13 cellular contexts compared by ENCODE assay signal in the genomic region with DNA sequence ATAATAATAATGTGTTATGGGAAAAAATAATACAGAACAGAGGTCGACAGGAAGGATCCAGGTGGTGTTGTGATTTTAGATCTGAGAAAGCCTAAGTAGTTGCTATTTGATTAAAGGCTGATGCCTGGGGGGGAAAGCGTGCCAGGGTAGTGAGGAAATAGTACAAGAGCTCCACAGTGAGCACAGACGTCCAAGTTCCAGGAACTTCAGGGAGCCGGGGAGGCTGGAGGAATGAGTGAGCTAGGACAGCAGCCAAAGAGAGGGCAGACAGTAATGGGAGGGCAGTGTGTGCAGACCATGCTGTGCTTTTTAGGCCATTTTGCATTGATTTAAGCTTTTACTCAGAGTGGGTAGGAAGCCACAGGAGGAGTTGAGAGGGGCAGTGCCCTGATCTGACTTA.
DNase-seq lines count a peak whose midpoint lies in the region; ATAC-seq and TF ChIP-seq lines count a peak whose summit lies in the region.
"Had no signal": no experiment of that assay in that cellular context is flagged by ENCODE, and none has a peak within 500 bp of the region (broad histone marks: within the 10 kb centered on the region; RNA-seq: fewer than 3 reads in every experiment).

No MANE protein-coding gene starts in this region.

- H3K4me3 Mint-ChIP-seq in osteocyte (ENCODE audit: unreplicated experiment), result no peak overlapping the region

- no peaks in the 10 kb centered on the region for H3K36me3 Mint-ChIP-seq in osteocyte (ENCODE audit: unreplicated experiment)

- TF ChIP-seq CTCF in fibroblast of pulmonary artery (IDR thresholded peaks at IDR 0.05; ENCODE audit: low read length, missing control alignments), result no peak
- no peak for TF ChIP-seq CTCF in osteocyte (IDR thresholded peaks at IDR 0.05)

- no peak overlapping the region for H3K4me3 ChIP-seq in fibroblast of pulmonary artery (replicated peaks; ENCODE audit: low read depth, low read length)
- H3K4me3 ChIP-seq: spleen had no signal

- DNase-seq in AG08396 (ENCODE audit: low spot score) (peak; percentile 4), fibroblast of pulmonary artery (ENCODE audit: low read depth) (peak; percentile 22), osteocyte (ENCODE audit: extremely low spot score, unreplicated experiment) (no peak), T-helper 1 cell (no peak), NCI-H1105 treated with DMSO at 0.1 percent for 48 hours (lab: John Stamatoyannopoulos, UW) (no peak)
- DNase-seq in activated effector memory CD4-positive, alpha-beta T cell treated with Interleukin-2 at 50 U/mL for 16 hours, result no peak
- DNase-seq: activated T-cell treated with anti-CD3 and anti-CD28 coated beads, Interleukin-2, amount 50 U/mL, for 1 hour; GF-D8; NCI-H1694 treated with DMSO at 0.1 percent for 48 hours; spleen had no signal

- H3K4me1 Mint-ChIP-seq in osteocyte (ENCODE audit: unreplicated experiment), result peaks cover 11% of the 10 kb centered on the region

- H3K27me3 Mint-ChIP-seq in osteocyte (ENCODE audit: unreplicated experiment), result no peaks in the 10 kb centered on the region

- no peaks in the 10 kb centered on the region for H3K9me3 Mint-ChIP-seq in osteocyte (ENCODE audit: unreplicated experiment)

- peak overlapping the region; percentile 9 for H3K27ac Mint-ChIP-seq in osteocyte (ENCODE audit: unreplicated experiment)

- peak; percentile 70 for ATAC-seq in SK-N-SH treated with all-trans-retinoic acid at 6 μM for 48 hours
- no peak for ATAC-seq in GM19467 (IDR thresholded peaks at IDR 0.05; ENCODE audit: unreplicated experiment)
- ATAC-seq: Panc1 had no signal

TF ChIP-seq in SK-N-SH treated with all-trans-retinoic acid at 6 μM for 48 hours, 23 proteins besides CTCF, POLR2A, EP300 and RAD21:
- TF ChIP-seq TCF4 (CRISPR knock-in tag; IDR thresholded peaks at IDR 0.05; ENCODE audit: borderline replicate concordance), result no peak
- TF ChIP-seq ZC3H10 (CRISPR knock-in tag; IDR thresholded peaks at IDR 0.05), result no peak
- TF ChIP-seq, protein P1, sequence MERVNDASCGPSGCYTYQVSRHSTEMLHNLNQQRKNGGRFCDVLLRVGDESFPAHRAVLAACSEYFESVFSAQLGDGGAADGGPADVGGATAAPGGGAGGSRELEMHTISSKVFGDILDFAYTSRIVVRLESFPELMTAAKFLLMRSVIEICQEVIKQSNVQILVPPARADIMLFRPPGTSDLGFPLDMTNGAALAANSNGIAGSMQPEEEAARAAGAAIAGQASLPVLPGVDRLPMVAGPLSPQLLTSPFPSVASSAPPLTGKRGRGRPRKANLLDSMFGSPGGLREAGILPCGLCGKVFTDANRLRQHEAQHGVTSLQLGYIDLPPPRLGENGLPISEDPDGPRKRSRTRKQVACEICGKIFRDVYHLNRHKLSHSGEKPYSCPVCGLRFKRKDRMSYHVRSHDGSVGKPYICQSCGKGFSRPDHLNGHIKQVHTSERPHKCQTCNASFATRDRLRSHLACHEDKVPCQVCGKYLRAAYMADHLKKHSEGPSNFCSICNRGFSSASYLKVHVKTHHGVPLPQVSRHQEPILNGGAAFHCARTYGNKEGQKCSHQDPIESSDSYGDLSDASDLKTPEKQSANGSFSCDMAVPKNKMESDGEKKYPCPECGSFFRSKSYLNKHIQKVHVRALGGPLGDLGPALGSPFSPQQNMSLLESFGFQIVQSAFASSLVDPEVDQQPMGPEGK (CRISPR knock-in tag; IDR thresholded peaks at IDR 0.05; ENCODE audit: borderline replicate concordance), result no peak
- no peak for TF ChIP-seq TOX (CRISPR knock-in tag; IDR thresholded peaks at IDR 0.05; ENCODE audit: borderline replicate concordance)
- no peak for TF ChIP-seq BACH2 (CRISPR knock-in tag; IDR thresholded peaks at IDR 0.05; ENCODE audit: borderline replicate concordance)
- no peak for TF ChIP-seq ZFP3 (CRISPR knock-in tag; IDR thresholded peaks at IDR 0.05)
- TF ChIP-seq, protein P2, sequence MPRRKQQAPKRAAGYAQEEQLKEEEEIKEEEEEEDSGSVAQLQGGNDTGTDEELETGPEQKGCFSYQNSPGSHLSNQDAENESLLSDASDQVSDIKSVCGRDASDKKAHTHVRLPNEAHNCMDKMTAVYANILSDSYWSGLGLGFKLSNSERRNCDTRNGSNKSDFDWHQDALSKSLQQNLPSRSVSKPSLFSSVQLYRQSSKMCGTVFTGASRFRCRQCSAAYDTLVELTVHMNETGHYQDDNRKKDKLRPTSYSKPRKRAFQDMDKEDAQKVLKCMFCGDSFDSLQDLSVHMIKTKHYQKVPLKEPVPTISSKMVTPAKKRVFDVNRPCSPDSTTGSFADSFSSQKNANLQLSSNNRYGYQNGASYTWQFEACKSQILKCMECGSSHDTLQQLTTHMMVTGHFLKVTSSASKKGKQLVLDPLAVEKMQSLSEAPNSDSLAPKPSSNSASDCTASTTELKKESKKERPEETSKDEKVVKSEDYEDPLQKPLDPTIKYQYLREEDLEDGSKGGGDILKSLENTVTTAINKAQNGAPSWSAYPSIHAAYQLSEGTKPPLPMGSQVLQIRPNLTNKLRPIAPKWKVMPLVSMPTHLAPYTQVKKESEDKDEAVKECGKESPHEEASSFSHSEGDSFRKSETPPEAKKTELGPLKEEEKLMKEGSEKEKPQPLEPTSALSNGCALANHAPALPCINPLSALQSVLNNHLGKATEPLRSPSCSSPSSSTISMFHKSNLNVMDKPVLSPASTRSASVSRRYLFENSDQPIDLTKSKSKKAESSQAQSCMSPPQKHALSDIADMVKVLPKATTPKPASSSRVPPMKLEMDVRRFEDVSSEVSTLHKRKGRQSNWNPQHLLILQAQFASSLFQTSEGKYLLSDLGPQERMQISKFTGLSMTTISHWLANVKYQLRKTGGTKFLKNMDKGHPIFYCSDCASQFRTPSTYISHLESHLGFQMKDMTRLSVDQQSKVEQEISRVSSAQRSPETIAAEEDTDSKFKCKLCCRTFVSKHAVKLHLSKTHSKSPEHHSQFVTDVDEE (CRISPR knock-in tag; IDR thresholded peaks at IDR 0.05), result no peak
- no peak for TF ChIP-seq ZNF565 (CRISPR knock-in tag; conservative IDR thresholded peaks at IDR 0.05; ENCODE audit: low read depth)
- TF ChIP-seq, protein P3, sequence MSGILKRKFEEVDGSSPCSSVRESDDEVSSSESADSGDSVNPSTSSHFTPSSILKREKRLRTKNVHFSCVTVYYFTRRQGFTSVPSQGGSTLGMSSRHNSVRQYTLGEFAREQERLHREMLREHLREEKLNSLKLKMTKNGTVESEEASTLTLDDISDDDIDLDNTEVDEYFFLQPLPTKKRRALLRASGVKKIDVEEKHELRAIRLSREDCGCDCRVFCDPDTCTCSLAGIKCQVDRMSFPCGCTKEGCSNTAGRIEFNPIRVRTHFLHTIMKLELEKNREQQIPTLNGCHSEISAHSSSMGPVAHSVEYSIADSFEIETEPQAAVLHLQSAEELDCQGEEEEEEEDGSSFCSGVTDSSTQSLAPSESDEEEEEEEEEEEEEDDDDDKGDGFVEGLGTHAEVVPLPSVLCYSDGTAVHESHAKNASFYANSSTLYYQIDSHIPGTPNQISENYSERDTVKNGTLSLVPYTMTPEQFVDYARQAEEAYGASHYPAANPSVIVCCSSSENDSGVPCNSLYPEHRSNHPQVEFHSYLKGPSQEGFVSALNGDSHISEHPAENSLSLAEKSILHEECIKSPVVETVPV (CRISPR knock-in tag; IDR thresholded peaks at IDR 0.05), result no peak
- TF ChIP-seq PPARA (CRISPR knock-in tag; IDR thresholded peaks at IDR 0.05; ENCODE audit: borderline replicate concordance), result no peak
- no peak for TF ChIP-seq RARB (CRISPR knock-in tag; IDR thresholded peaks at IDR 0.05)
- TF ChIP-seq ZNF70 (CRISPR knock-in tag; IDR thresholded peaks at IDR 0.05), result no peak
- no peak for TF ChIP-seq SNAI2 (CRISPR knock-in tag; IDR thresholded peaks at IDR 0.05)
- no peak for TF ChIP-seq ZFP30 (CRISPR knock-in tag; IDR thresholded peaks at IDR 0.05)
- TF ChIP-seq ISL1 (CRISPR knock-in tag; IDR thresholded peaks at IDR 0.05), result no peak
- no peak for TF ChIP-seq OSR1 (CRISPR knock-in tag; IDR thresholded peaks at IDR 0.05)
- TF ChIP-seq CSDC2 (CRISPR knock-in tag; IDR thresholded peaks at IDR 0.05), result no peak
- no peak for TF ChIP-seq GLIS3 (CRISPR knock-in tag; IDR thresholded peaks at IDR 0.05)
TF ChIP-seq in SK-N-SH treated with all-trans-retinoic acid at 6 μM for 48 hours: peak in this region for 0.

Comparison
In these comparisons a context has a peak if more than half of its experiments do, and no peak if none do; other contexts are left out.
1. DNase-seq: peak in AG08396 (single experiment) and fibroblast of pulmonary artery (single experiment); none in osteocyte (single experiment), activated effector memory CD4-positive, alpha-beta T cell treated with Interleukin-2 at 50 U/mL for 16 hours (single experiment), T-helper 1 cell (0 of 5) and NCI-H1105 treated with DMSO at 0.1 percent for 48 hours (single experiment).